Comparison of ENCODE assay signal across 23 cellular contexts in the genomic region with DNA sequence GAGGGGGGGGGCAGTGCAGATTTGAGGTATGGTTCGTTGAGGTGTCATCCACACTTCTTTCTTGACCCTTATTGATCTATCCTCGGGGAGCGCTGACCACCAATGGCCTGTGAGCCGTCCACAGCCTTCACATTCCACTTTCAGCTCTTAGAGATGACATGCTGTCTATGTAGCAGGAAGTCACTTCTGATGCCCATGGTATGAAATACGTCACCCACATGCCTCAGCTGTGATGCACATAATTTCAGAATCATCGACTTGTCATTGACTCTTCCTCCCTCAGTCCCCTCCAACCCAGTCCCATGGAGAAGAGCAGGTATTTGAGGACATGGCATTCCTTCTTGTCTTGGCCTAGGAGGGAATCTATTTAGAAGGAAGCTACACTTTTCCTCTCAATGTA. TPM values are rescaled to one million over a fixed set of nuclear protein-coding genes. Genes with fewer than 3 reads are reported as not detected.
DNase-seq lines count a peak whose midpoint lies in the region; ATAC-seq, FAIRE-seq and TF ChIP-seq lines count a peak whose summit lies in the region.
"Had no signal": no experiment of that assay in that cellular context is flagged by ENCODE, and none has a peak within 500 bp of the region (broad histone marks: within the 10 kb centered on the region; RNA-seq: fewer than 3 reads in every experiment).

No MANE protein-coding gene starts in this region.

- H3K36me3 Mint-ChIP-seq in HFFc6 (ENCODE audit: low read depth), result peaks cover 5% of the 10 kb centered on the region; the same call in 1 of the 2 replicates
- H3K36me3 Mint-ChIP-seq in astrocyte (ENCODE audit: low read depth, unreplicated experiment), result peaks cover 2% of the 10 kb centered on the region
- no peaks in the 10 kb centered on the region for H3K36me3 Mint-ChIP-seq in activated naive CD4-positive, alpha-beta T cell treated with anti-CD3 and anti-CD28 coated beads, Interleukin-2, amount 50 U/mL, for 72 hours
- H3K36me3 Mint-ChIP-seq in osteocyte (ENCODE audit: unreplicated experiment), result no peaks in the 10 kb centered on the region
- H3K36me3 Mint-ChIP-seq in naive thymus-derived CD4-positive, alpha-beta T cell, result no peaks in the 10 kb centered on the region
- H3K36me3 Mint-ChIP-seq in natural killer cell treated with Interleukin-12 subunit alpha and Interleukin-12 subunit beta and Interleukin-15 and Interleukin-18, amount 100 ng/mL, for 72 hours, result no peaks in the 10 kb centered on the region
- H3K36me3 Mint-ChIP-seq: naive B cell had no signal

- CTCF ChIA-PET in naive thymus-derived CD4-positive, alpha-beta T cell (lab: Charles Lee), result no interaction called here

- H3K27me3 Mint-ChIP-seq in HFFc6 (ENCODE audit: insufficient read depth) (peaks cover 10% of the 10 kb centered on the region), astrocyte (ENCODE audit: low read depth, unreplicated experiment) (no peaks in the 10 kb centered on the region), osteocyte (ENCODE audit: unreplicated experiment) (no peaks in the 10 kb centered on the region)
- H3K27me3 Mint-ChIP-seq in naive thymus-derived CD4-positive, alpha-beta T cell, result peaks cover 0 to 12% (median 8%) of the 10 kb centered on the region in 5 donors
- H3K27me3 Mint-ChIP-seq in natural killer cell treated with Interleukin-12 subunit alpha and Interleukin-12 subunit beta and Interleukin-15 and Interleukin-18, amount 100 ng/mL, for 72 hours, result peaks cover 11 to 34% of the 10 kb centered on the region in 2 donors

- no peak overlapping the region for H2AFZ ChIP-seq in astrocyte (ENCODE audit: low read depth, low read length)

- peak; percentile 72 for FAIRE-seq in astrocyte (lab: Jason Lieb, UNC)
- FAIRE-seq: GM12891, H1 had no signal

- H3K4me1 ChIP-seq in astrocyte (ENCODE audit: insufficient read depth, low read length) (peaks cover 14% of the 10 kb centered on the region), left lung (peaks cover 22 to 39% of the 10 kb centered on the region in 2 donors)
- no peaks in the 10 kb centered on the region for H3K4me1 ChIP-seq in naive thymus-derived CD4-positive, alpha-beta T cell (ENCODE audit: control insufficient read depth in 2 of 2, insufficient read depth in 2 of 2, low read length in 2 of 2)
- H3K4me1 ChIP-seq: psoas muscle had no signal

- peak overlapping the region; percentile 35 for H3K4me2 ChIP-seq in astrocyte (ENCODE audit: low read length)

- no peaks in the 10 kb centered on the region for H3K9me3 ChIP-seq in astrocyte (ENCODE audit: insufficient read depth, low read depth, low read length)
- no peaks in the 10 kb centered on the region for H3K9me3 ChIP-seq in left lung
- H3K9me3 ChIP-seq in naive thymus-derived CD4-positive, alpha-beta T cell (ENCODE audit: control insufficient read depth in 2 of 3, low read length in 3 of 3), result no peaks in the 10 kb centered on the region
- H3K9me3 ChIP-seq: psoas muscle had no signal

- H3K36me3 ChIP-seq in astrocyte (ENCODE audit: insufficient read depth, low read length) (no peaks in the 10 kb centered on the region), left lung (no peaks in the 10 kb centered on the region)
- H3K36me3 ChIP-seq in naive thymus-derived CD4-positive, alpha-beta T cell (ENCODE audit: control insufficient read depth in 2 of 3, insufficient read depth in 3 of 3, low read length in 3 of 3), result no peaks in the 10 kb centered on the region
- H3K36me3 ChIP-seq: cardiac muscle cell had no signal

- no peak for TF ChIP-seq CTCF in 22Rv1 (IDR thresholded peaks at IDR 0.05)
- TF ChIP-seq CTCF in HFFc6 (IDR thresholded peaks at IDR 0.05), result no peak
- TF ChIP-seq CTCF in astrocyte (IDR thresholded peaks at IDR 0.05; ENCODE audit: insufficient read depth, low read depth, low read length), result no peak
- TF ChIP-seq CTCF in left lung (IDR thresholded peaks at IDR 0.05), result no peak
- TF ChIP-seq CTCF in osteocyte (IDR thresholded peaks at IDR 0.05), result no peak

- H3K4me3 Mint-ChIP-seq in HFFc6 (no peak overlapping the region; the same call in 1 of the 2 replicates), astrocyte (ENCODE audit: unreplicated experiment) (no peak overlapping the region), osteocyte (ENCODE audit: unreplicated experiment) (no peak overlapping the region)
- no peak overlapping the region for H3K4me3 Mint-ChIP-seq in naive thymus-derived CD4-positive, alpha-beta T cell
- H3K4me3 Mint-ChIP-seq in natural killer cell treated with Interleukin-12 subunit alpha and Interleukin-12 subunit beta and Interleukin-15 and Interleukin-18, amount 100 ng/mL, for 72 hours, result no peak overlapping the region
- H3K4me3 Mint-ChIP-seq: activated T-cell treated with anti-CD3 and anti-CD28 coated beads, Interleukin-2, amount 50 U/mL, for 24 hours; naive B cell had no signal

- POLR2A ChIA-PET in naive thymus-derived CD4-positive, alpha-beta T cell (lab: Charles Lee), result no interaction called here

- H3K27me3 ChIP-seq in astrocyte (ENCODE audit: insufficient read depth, low read length), result no peaks in the 10 kb centered on the region
- H3K27me3 ChIP-seq in left lung, result no peaks in the 10 kb centered on the region
- H3K27me3 ChIP-seq in naive thymus-derived CD4-positive, alpha-beta T cell (ENCODE audit: control insufficient read depth in 2 of 2, insufficient read depth in 2 of 2, low read length in 2 of 2), result no peaks in the 10 kb centered on the region
- H3K27me3 ChIP-seq: cardiac muscle cell had no signal

- DNase-seq in HFFc6 (peak; percentile 25), astrocyte (ENCODE audit: low read depth) (peak; percentile 75), left lung (no peak), osteocyte (ENCODE audit: extremely low spot score, unreplicated experiment) (no peak)
- DNase-seq in activated naive CD4-positive, alpha-beta T cell treated with anti-CD3 and anti-CD28 coated beads, Interleukin-2, amount 50 U/mL, for 72 hours (ENCODE audit: low spot score in 2 of 2), result no peak
- no peak for DNase-seq in naive thymus-derived CD4-positive, alpha-beta T cell
- DNase-seq in natural killer cell treated with Interleukin-12 subunit alpha and Interleukin-12 subunit beta and Interleukin-15 and Interleukin-18, amount 100 ng/mL, for 72 hours (ENCODE audit: low spot score), result no peak
- DNase-seq: activated CD4-positive, alpha-beta T cell treated with anti-CD3 and anti-CD28 coated beads, Interleukin-2, amount 50 U/mL, for 4 hours; activated naive CD4-positive, alpha-beta T cell treated with anti-CD3 and anti-CD28 coated beads, Interleukin-2, amount 50 U/mL, for 16 hours; activated T-cell treated with anti-CD3 and anti-CD28 coated beads, Interleukin-2, amount 50 U/mL, for 24 hours; effector memory CD4-positive, alpha-beta T cell; naive B cell; NCI-H1694; NCI-H510A; psoas muscle; stimulated activated CD4-positive, alpha-beta T cell treated with anti-CD3 and anti-CD28 coated beads, Interleukin-15, amount 100 ng/mL, for 24 hours; stimulated activated naive CD8-positive, alpha-beta T cell treated with anti-CD3 and anti-CD28 coated beads, Interleukin-15, Interleukin-2, amounts not matched to agents 100 U/mL and 50 U/mL, for 24 hours had no signal

- H3K4me3 ChIP-seq in astrocyte (ENCODE audit: insufficient read depth, low read depth, low read length), result no peak overlapping the region
- H3K4me3 ChIP-seq in left lung, result no peak overlapping the region
- no peak overlapping the region for H3K4me3 ChIP-seq in naive thymus-derived CD4-positive, alpha-beta T cell (ENCODE audit: low read length)
- H3K4me3 ChIP-seq: cardiac muscle cell, psoas muscle had no signal

- H3K4me1 Mint-ChIP-seq in HFFc6 (ENCODE audit: low read depth), result peaks cover 15% of the 10 kb centered on the region; the same call in 1 of the 2 replicates
- peaks cover 23% of the 10 kb centered on the region for H3K4me1 Mint-ChIP-seq in astrocyte (ENCODE audit: low read depth, unreplicated experiment)
- no peaks in the 10 kb centered on the region for H3K4me1 Mint-ChIP-seq in osteocyte (ENCODE audit: unreplicated experiment)
- H3K4me1 Mint-ChIP-seq in naive thymus-derived CD4-positive, alpha-beta T cell, result no peaks in the 10 kb centered on the region
- no peaks in the 10 kb centered on the region for H3K4me1 Mint-ChIP-seq in natural killer cell treated with Interleukin-12 subunit alpha and Interleukin-12 subunit beta and Interleukin-15 and Interleukin-18, amount 100 ng/mL, for 72 hours (ENCODE audit: low read depth in 2 of 2)
- H3K4me1 Mint-ChIP-seq: naive B cell had no signal

- peak overlapping the region; percentile 31 for H3K9ac ChIP-seq in astrocyte (ENCODE audit: low read length)

- H3K27ac ChIP-seq in 22Rv1, result peak overlapping the region; percentile 85
- H3K27ac ChIP-seq in astrocyte (ENCODE audit: low read depth, low read length), result peak overlapping the region; percentile 64
- H3K27ac ChIP-seq in left lung, result peak overlapping the region; percentile 75 to 82
- no peak overlapping the region for H3K27ac ChIP-seq in naive thymus-derived CD4-positive, alpha-beta T cell (ENCODE audit: low read depth, low read length)
- H3K27ac ChIP-seq: cardiac muscle cell, psoas muscle had no signal

- H4K20me1 ChIP-seq in astrocyte (ENCODE audit: insufficient read depth, low read length), result no peaks in the 10 kb centered on the region

- no peaks in the 10 kb centered on the region for H3K79me2 ChIP-seq in astrocyte (ENCODE audit: insufficient read depth, low read length)

- intact Hi-C loops in left lung (cut with DNase I), result no loop called here
- intact Hi-C loops in naive thymus-derived CD4-positive, alpha-beta T cell (cut with micrococcal nuclease), result no loop called here

- no peak for ATAC-seq in left lung
- ATAC-seq in activated naive CD4-positive, alpha-beta T cell treated with anti-CD3 and anti-CD28 coated beads, Interleukin-2, amount 50 U/mL, for 72 hours, result no peak
- no peak for ATAC-seq in naive thymus-derived CD4-positive, alpha-beta T cell
- ATAC-seq in natural killer cell treated with Interleukin-12 subunit alpha and Interleukin-12 subunit beta and Interleukin-15 and Interleukin-18, amount 100 ng/mL, for 72 hours, result no peak
- ATAC-seq: stimulated activated naive CD8-positive, alpha-beta T cell treated with anti-CD3 and anti-CD28 coated beads, Interleukin-15, Interleukin-2, amounts not matched to agents 100 U/mL and 50 U/mL, for 24 hours had no signal

- H3K27ac Mint-ChIP-seq in HFFc6, result peak overlapping the region; percentile 11; the same call in 1 of the 2 replicates
- H3K27ac Mint-ChIP-seq in astrocyte (ENCODE audit: unreplicated experiment), result peak overlapping the region; percentile 85
- no peak overlapping the region for H3K27ac Mint-ChIP-seq in activated naive CD4-positive, alpha-beta T cell treated with anti-CD3 and anti-CD28 coated beads, Interleukin-2, amount 50 U/mL, for 72 hours
- no peak overlapping the region for H3K27ac Mint-ChIP-seq in osteocyte (ENCODE audit: unreplicated experiment)
- H3K27ac Mint-ChIP-seq in naive thymus-derived CD4-positive, alpha-beta T cell, result no peak overlapping the region
- no peak overlapping the region for H3K27ac Mint-ChIP-seq in natural killer cell treated with Interleukin-12 subunit alpha and Interleukin-12 subunit beta and Interleukin-15 and Interleukin-18, amount 100 ng/mL, for 72 hours
- H3K27ac Mint-ChIP-seq: activated T-cell treated with anti-CD3 and anti-CD28 coated beads, Interleukin-2, amount 50 U/mL, for 24 hours had no signal

- H3K9me3 Mint-ChIP-seq in HFFc6, result peaks cover 3% of the 10 kb centered on the region; the same call in 1 of the 2 replicates
- H3K9me3 Mint-ChIP-seq in astrocyte (ENCODE audit: unreplicated experiment), result peaks cover 4% of the 10 kb centered on the region
- peaks cover 7 to 14% of the 10 kb centered on the region in 2 donors for H3K9me3 Mint-ChIP-seq in activated naive CD4-positive, alpha-beta T cell treated with anti-CD3 and anti-CD28 coated beads, Interleukin-2, amount 50 U/mL, for 72 hours
- H3K9me3 Mint-ChIP-seq in osteocyte (ENCODE audit: unreplicated experiment), result peaks cover 7% of the 10 kb centered on the region
- peaks cover 0 to 12% (median 0%) of the 10 kb centered on the region in 11 donors for H3K9me3 Mint-ChIP-seq in naive thymus-derived CD4-positive, alpha-beta T cell
- H3K9me3 Mint-ChIP-seq in natural killer cell treated with Interleukin-12 subunit alpha and Interleukin-12 subunit beta and Interleukin-15 and Interleukin-18, amount 100 ng/mL, for 72 hours, result peaks cover 9% of the 10 kb centered on the region
- H3K9me3 Mint-ChIP-seq: activated T-cell treated with anti-CD3 and anti-CD28 coated beads, Interleukin-2, amount 50 U/mL, for 24 hours had no signal

RNA-seq across cellular contexts. Expression of a gene that starts 4.7 kb away (rescaled TPM):
- total RNA-seq in HFFc6 (2021; fragmentation: NEBNext Ultra II Directional; extraction: Animal tissue kit (Norgen Biotek cat#: 25700)), result under 1 TPM in 4 of 6 experiments, not detected in 2; 0.06 to 0.26 (median 0.20) TPM
- total RNA-seq in astrocyte, result 0.54 and 1.1 TPM in 2 replicates
- 100 to 1,000 TPM; 219 to 357 TPM for total RNA-seq in left lung
- total RNA-seq in activated naive CD4-positive, alpha-beta T cell treated with anti-CD3 and anti-CD28 coated beads, Interleukin-2, amount 50 U/mL, for 72 hours, result not detected
- total RNA-seq in osteocyte, result not detected in 2 replicates
- total RNA-seq in naive thymus-derived CD4-positive, alpha-beta T cell, result not detected
- not detected for polyA plus RNA-seq in naive thymus-derived CD4-positive, alpha-beta T cell
- not detected for total RNA-seq in natural killer cell treated with Interleukin-12 subunit alpha and Interleukin-12 subunit beta and Interleukin-15 and Interleukin-18, amount 100 ng/mL, for 72 hours
- total RNA-seq: G401 had no signal
- polyA plus RNA-seq: AG04450, cardiac muscle cell, H1 had no signal

Comparison
In these comparisons a context has a peak if more than half of its experiments do, and no peak if none do; other contexts are left out.
1. DNase-seq: peak in HFFc6 (single experiment) and astrocyte (single experiment); none in left lung (0 of 2), activated naive CD4-positive, alpha-beta T cell treated with anti-CD3 and anti-CD28 coated beads, Interleukin-2, amount 50 U/mL, for 72 hours (0 of 2), osteocyte (single experiment), naive thymus-derived CD4-positive, alpha-beta T cell (0 of 9) and natural killer cell treated with Interleukin-12 subunit alpha and Interleukin-12 subunit beta and Interleukin-15 and Interleukin-18, amount 100 ng/mL, for 72 hours (single experiment).
2. H3K27ac Mint-ChIP-seq: peak in HFFc6 (single experiment) and astrocyte (single experiment); none in activated naive CD4-positive, alpha-beta T cell treated with anti-CD3 and anti-CD28 coated beads, Interleukin-2, amount 50 U/mL, for 72 hours (0 of 2), osteocyte (single experiment), naive thymus-derived CD4-positive, alpha-beta T cell (0 of 9) and natural killer cell treated with Interleukin-12 subunit alpha and Interleukin-12 subunit beta and Interleukin-15 and Interleukin-18, amount 100 ng/mL, for 72 hours (0 of 2).
3. RNA of a gene that starts 4.7 kb away (total RNA-seq): 219 to 357 TPM in left lung; 0.54 to 1.1 TPM in astrocyte, 0.06 to 0.26 TPM in HFFc6, not detected in activated naive CD4-positive, alpha-beta T cell treated with anti-CD3 and anti-CD28 coated beads, Interleukin-2, amount 50 U/mL, for 72 hours, not detected in osteocyte, not detected in naive thymus-derived CD4-positive, alpha-beta T cell and not detected in natural killer cell treated with Interleukin-12 subunit alpha and Interleukin-12 subunit beta and Interleukin-15 and Interleukin-18, amount 100 ng/mL, for 72 hours; every median in the first group is over 100 times any median in the second.